38 cellular contexts compared by ENCODE assay signal in genomic region chrX:87049567-87049966, GRCh38.
"Had no signal": no experiment of that assay in that cellular context is flagged by ENCODE, and none has a peak within 500 bp of the region (broad histone marks: within the 10 kb centered on the region; RNA-seq: fewer than 3 reads in every experiment).

No MANE protein-coding gene starts in this region.

- H3K4me3 Mint-ChIP-seq: activated naive CD4-positive, alpha-beta T cell treated with anti-CD3 and anti-CD28 coated beads for 36 hours; activated naive CD4-positive, alpha-beta T cell treated with anti-CD3 and anti-CD28 coated beads, Interleukin-2, amount 10 ng/mL, durations not matched to agents 7 days and 5 days; activated naive CD4-positive, alpha-beta T cell treated with anti-CD3 and anti-CD28 coated beads, Interleukin-2, amount 50 U/mL, for 24 hours; activated naive CD8-positive, alpha-beta T cell; activated naive CD8-positive, alpha-beta T cell treated with anti-CD3 and anti-CD28 coated beads for 36 hours; activated naive CD8-positive, alpha-beta T cell treated with anti-CD3 and anti-CD28 coated beads, Interleukin-2, amount 10 ng/mL, durations not matched to agents 7 days and 5 days; activated naive CD8-positive, alpha-beta T cell treated with anti-CD3 and anti-CD28 coated beads, Interleukin-2, amount 50 U/mL, for 24 hours; activated T-cell treated with anti-CD3 and anti-CD28 coated beads, Interleukin-2, amount 50 U/mL, for 24 hours; activated T-cell treated with anti-CD3 and anti-CD28 coated beads, Interleukin-2, amount 50 U/mL, for 4 hours; activated T-cell treated with anti-CD3 and anti-CD28 coated beads, Interleukin-2, amount 50 U/mL, for 72 hours; activated T-helper 1 cell treated with anti-CD3 and anti-CD28 coated beads, Interleukin-12 subunit alpha, Interleukin-12 subunit beta, Interleukin-2, Interleukin-4 antibody, amounts not matched to agents 30 ng/mL and 10 ng/mL and 1 ng/mL, durations not matched to agents 14 hours and 24 hours and 36 hours; activated T-helper 17 cell treated with anti-CD3 and anti-CD28 coated beads, Interleukin-2, amount 50 U/mL, for 72 hours; brain; central memory CD8-positive, alpha-beta T cell had no signal

- H3K27me3 ChIP-seq: adrenal gland, ascending aorta, body of pancreas, brain microvascular endothelial cell, cardiac muscle cell had no signal

- H3K9me3 ChIP-seq: adrenal gland, ascending aorta, breast epithelium had no signal

- H3K27ac ChIP-seq: adrenal gland, ascending aorta, body of pancreas, brain microvascular endothelial cell, breast epithelium, cardiac muscle cell had no signal

- H3K36me3 ChIP-seq: adrenal gland, ascending aorta, brain microvascular endothelial cell, breast epithelium, cardiac muscle cell had no signal

- H3K4me3 ChIP-seq: adrenal gland, ascending aorta, body of pancreas, breast epithelium, cardiac muscle cell had no signal

- H3K4me1 Mint-ChIP-seq: activated naive CD4-positive, alpha-beta T cell treated with anti-CD3 and anti-CD28 coated beads, Interleukin-2, amount 10 ng/mL, durations not matched to agents 7 days and 5 days; activated naive CD4-positive, alpha-beta T cell treated with anti-CD3 and anti-CD28 coated beads, Interleukin-2, amount 50 U/mL, for 24 hours; activated naive CD8-positive, alpha-beta T cell treated with anti-CD3 and anti-CD28 coated beads for 36 hours; activated naive CD8-positive, alpha-beta T cell treated with anti-CD3 and anti-CD28 coated beads, Interleukin-2, amount 10 ng/mL, durations not matched to agents 7 days and 5 days; activated naive CD8-positive, alpha-beta T cell treated with anti-CD3 and anti-CD28 coated beads, Interleukin-2, amount 50 U/mL, for 24 hours; activated T-helper 17 cell treated with anti-CD3 and anti-CD28 coated beads, Interleukin-2, amount 50 U/mL, for 72 hours; brain; central memory CD8-positive, alpha-beta T cell had no signal

- DNase-seq: activated effector memory CD4-positive, alpha-beta T cell treated with anti-CD3 and anti-CD28 coated beads, Interleukin-2, amount 50 U/mL, for 16 hours; activated effector memory CD4-positive, alpha-beta T cell treated with Interleukin-2 at 50 U/mL for 16 hours; activated gamma-delta T cell; activated gamma-delta T cell treated with Interleukin-2 at 50 U/mL for 16 hours; activated naive CD4-positive, alpha-beta T cell; activated naive CD4-positive, alpha-beta T cell treated with anti-CD3 and anti-CD28 coated beads for 36 hours; activated naive CD4-positive, alpha-beta T cell treated with anti-CD3 and anti-CD28 coated beads, Interleukin-2, amount 10 ng/mL, durations not matched to agents 7 days and 5 days; activated naive CD4-positive, alpha-beta T cell treated with anti-CD3 and anti-CD28 coated beads, Interleukin-2, amount 50 U/mL, for 16 hours; activated naive CD4-positive, alpha-beta T cell treated with Interleukin-2 at 50 U/mL for 16 hours; activated naive CD8-positive, alpha-beta T cell treated with anti-CD3 and anti-CD28 coated beads for 36 hours; activated naive CD8-positive, alpha-beta T cell treated with anti-CD3 and anti-CD28 coated beads, Interleukin-2, amount 10 ng/mL, durations not matched to agents 7 days and 5 days; activated naive CD8-positive, alpha-beta T cell treated with anti-CD3 and anti-CD28 coated beads, Interleukin-2, amount 50 U/mL, for 24 hours; activated T-cell treated with anti-CD3 and anti-CD28 coated beads for 4 hours; activated T-cell treated with anti-CD3 and anti-CD28 coated beads, Interleukin-2, amount 50 U/mL, for 1 hour; activated T-cell treated with anti-CD3 and anti-CD28 coated beads, Interleukin-2, amount 50 U/mL, for 24 hours; activated T-cell treated with anti-CD3 and anti-CD28 coated beads, Interleukin-2, amount 50 U/mL, for 4 hours; activated T-cell treated with anti-CD3 and anti-CD28 coated beads, Interleukin-2, amount 50 U/mL, for 48 hours; activated T-cell treated with anti-CD3 and anti-CD28 coated beads, Interleukin-2, amount 50 U/mL, for 72 hours; adrenal gland; amniotic stem cell; amygdala; aorta; body of pancreas; brain microvascular endothelial cell; caudate nucleus; central memory CD4-positive, alpha-beta T cell; cerebellar nuclear complex had no signal

- H3K27ac Mint-ChIP-seq: activated naive CD4-positive, alpha-beta T cell treated with anti-CD3 and anti-CD28 coated beads for 36 hours; activated naive CD4-positive, alpha-beta T cell treated with anti-CD3 and anti-CD28 coated beads, Interleukin-2, amount 10 ng/mL, durations not matched to agents 7 days and 5 days; activated naive CD4-positive, alpha-beta T cell treated with anti-CD3 and anti-CD28 coated beads, Interleukin-2, amount 50 U/mL, for 24 hours; activated naive CD4-positive, alpha-beta T cell treated with anti-CD3 and anti-CD28 coated beads, Interleukin-2, amount 50 U/mL, for 72 hours; activated naive CD8-positive, alpha-beta T cell; activated naive CD8-positive, alpha-beta T cell treated with anti-CD3 and anti-CD28 coated beads for 36 hours; activated naive CD8-positive, alpha-beta T cell treated with anti-CD3 and anti-CD28 coated beads, Interleukin-2, amount 10 ng/mL, durations not matched to agents 7 days and 5 days; activated naive CD8-positive, alpha-beta T cell treated with anti-CD3 and anti-CD28 coated beads, Interleukin-2, amount 50 U/mL, for 24 hours; activated T-cell treated with anti-CD3 and anti-CD28 coated beads, Interleukin-2, amount 50 U/mL, for 24 hours; activated T-cell treated with anti-CD3 and anti-CD28 coated beads, Interleukin-2, amount 50 U/mL, for 72 hours; activated T-helper 1 cell treated with anti-CD3 and anti-CD28 coated beads, Interleukin-12 subunit alpha, Interleukin-12 subunit beta, Interleukin-2, Interleukin-4 antibody, amounts not matched to agents 30 ng/mL and 10 ng/mL and 1 ng/mL, durations not matched to agents 14 hours and 24 hours and 36 hours; activated T-helper 17 cell treated with anti-CD3 and anti-CD28 coated beads, Interleukin-2, amount 50 U/mL, for 72 hours; activated T-helper 2 cell treated with anti-CD3 and anti-CD28 coated beads, Interferon-gamma antibody, Interleukin-2, Interleukin-4, amounts not matched to agents 10 μg/mL and 5 μg/mL and 100 μg/mL, durations not matched to agents 14 hours and 24 hours and 36 hours; brain had no signal

- H3K4me1 ChIP-seq: adrenal gland, ascending aorta, body of pancreas, breast epithelium had no signal

- H3K36me3 Mint-ChIP-seq: activated naive CD4-positive, alpha-beta T cell treated with anti-CD3 and anti-CD28 coated beads, Interleukin-2, amount 10 ng/mL, durations not matched to agents 7 days and 5 days; activated naive CD4-positive, alpha-beta T cell treated with anti-CD3 and anti-CD28 coated beads, Interleukin-2, amount 50 U/mL, for 24 hours; activated naive CD4-positive, alpha-beta T cell treated with anti-CD3 and anti-CD28 coated beads, Interleukin-2, amount 50 U/mL, for 72 hours; activated naive CD8-positive, alpha-beta T cell; activated naive CD8-positive, alpha-beta T cell treated with anti-CD3 and anti-CD28 coated beads for 36 hours; activated naive CD8-positive, alpha-beta T cell treated with anti-CD3 and anti-CD28 coated beads, Interleukin-2, amount 10 ng/mL, durations not matched to agents 7 days and 5 days; brain had no signal

- ATAC-seq: activated naive CD4-positive, alpha-beta T cell treated with anti-CD3 and anti-CD28 coated beads, Interleukin-2, amount 50 U/mL, for 72 hours; activated naive CD8-positive, alpha-beta T cell treated with anti-CD3 and anti-CD28 coated beads, Interleukin-2, amount 50 U/mL, for 24 hours; activated T-cell treated with anti-CD3 and anti-CD28 coated beads, Interleukin-2, amount 50 U/mL, for 4 hours; activated T-cell treated with anti-CD3 and anti-CD28 coated beads, Interleukin-2, amount 50 U/mL, for 72 hours; activated T-helper 17 cell treated with anti-CD3 and anti-CD28 coated beads, Interleukin-2, amount 50 U/mL, for 72 hours; body of pancreas had no signal

- H3K27me3 Mint-ChIP-seq: activated naive CD4-positive, alpha-beta T cell treated with anti-CD3 and anti-CD28 coated beads, Interleukin-2, amount 10 ng/mL, durations not matched to agents 7 days and 5 days; activated naive CD4-positive, alpha-beta T cell treated with anti-CD3 and anti-CD28 coated beads, Interleukin-2, amount 50 U/mL, for 24 hours; activated naive CD8-positive, alpha-beta T cell; activated naive CD8-positive, alpha-beta T cell treated with anti-CD3 and anti-CD28 coated beads for 36 hours; activated naive CD8-positive, alpha-beta T cell treated with anti-CD3 and anti-CD28 coated beads, Interleukin-2, amount 10 ng/mL, durations not matched to agents 7 days and 5 days; activated naive CD8-positive, alpha-beta T cell treated with anti-CD3 and anti-CD28 coated beads, Interleukin-2, amount 50 U/mL, for 24 hours; activated T-helper 17 cell treated with anti-CD3 and anti-CD28 coated beads, Interleukin-2, amount 50 U/mL, for 72 hours; brain; central memory CD8-positive, alpha-beta T cell had no signal

- H3K9me3 Mint-ChIP-seq: activated naive CD4-positive, alpha-beta T cell treated with anti-CD3 and anti-CD28 coated beads for 36 hours; activated T-cell treated with anti-CD3 and anti-CD28 coated beads, Interleukin-2, amount 50 U/mL, for 24 hours; brain had no signal
